ENCODE assay signal across 1 cellular context in the genomic region with DNA sequence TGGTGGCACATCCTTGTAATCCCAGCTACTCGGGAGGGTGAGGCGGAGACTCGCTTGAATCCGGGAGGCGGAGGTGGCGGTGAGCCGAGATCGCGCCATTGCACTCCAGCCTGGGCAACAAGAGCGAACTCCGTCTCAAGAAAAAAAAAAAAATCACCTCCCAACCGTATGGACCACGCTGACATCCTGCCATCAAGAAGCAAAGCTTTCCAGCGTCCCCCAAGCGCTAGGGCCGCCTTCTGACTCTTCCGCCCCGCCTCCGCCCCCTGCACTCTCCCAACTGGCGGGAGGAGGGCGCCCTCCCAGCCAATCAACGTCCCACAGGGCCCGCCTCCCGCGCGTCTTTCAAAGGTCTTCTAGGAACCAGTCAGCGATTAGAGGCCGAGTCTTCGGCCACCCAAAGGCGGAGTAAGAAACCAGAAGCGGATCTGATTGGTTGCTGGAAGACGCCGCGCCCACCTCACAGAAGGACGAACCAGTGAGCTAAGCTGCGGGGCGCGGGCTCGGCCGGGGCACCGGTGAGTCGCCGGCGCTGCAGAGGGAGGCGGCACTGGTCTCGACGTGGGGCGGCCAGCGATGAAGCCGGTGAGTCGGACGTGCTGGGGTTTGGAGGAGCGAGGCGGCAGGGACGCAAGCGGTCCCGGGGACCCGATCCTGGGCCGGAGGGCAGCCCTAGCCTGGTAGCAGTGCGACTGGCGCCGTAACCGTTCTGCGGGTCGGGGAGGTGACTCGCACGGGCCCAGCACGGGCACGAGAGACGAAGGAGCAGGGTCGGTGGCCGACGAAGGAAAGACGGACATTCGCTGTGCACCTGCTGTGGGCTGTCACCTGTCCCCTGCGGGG.
TF ChIP-seq lines count a peak whose summit lies in the region.

A gene with protein sequence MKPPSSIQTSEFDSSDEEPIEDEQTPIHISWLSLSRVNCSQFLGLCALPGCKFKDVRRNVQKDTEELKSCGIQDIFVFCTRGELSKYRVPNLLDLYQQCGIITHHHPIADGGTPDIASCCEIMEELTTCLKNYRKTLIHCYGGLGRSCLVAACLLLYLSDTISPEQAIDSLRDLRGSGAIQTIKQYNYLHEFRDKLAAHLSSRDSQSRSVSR (plus strand): TSS at position 515 of the 843 bp plus-strand sequence. CDS start 62 bp downstream, at position 577.

TF ChIP-seq in K562, 482 proteins besides CTCF, POLR2A, EP300 and RAD21 (continued from another document and continues in another):
- TF ChIP-seq, protein P1, sequence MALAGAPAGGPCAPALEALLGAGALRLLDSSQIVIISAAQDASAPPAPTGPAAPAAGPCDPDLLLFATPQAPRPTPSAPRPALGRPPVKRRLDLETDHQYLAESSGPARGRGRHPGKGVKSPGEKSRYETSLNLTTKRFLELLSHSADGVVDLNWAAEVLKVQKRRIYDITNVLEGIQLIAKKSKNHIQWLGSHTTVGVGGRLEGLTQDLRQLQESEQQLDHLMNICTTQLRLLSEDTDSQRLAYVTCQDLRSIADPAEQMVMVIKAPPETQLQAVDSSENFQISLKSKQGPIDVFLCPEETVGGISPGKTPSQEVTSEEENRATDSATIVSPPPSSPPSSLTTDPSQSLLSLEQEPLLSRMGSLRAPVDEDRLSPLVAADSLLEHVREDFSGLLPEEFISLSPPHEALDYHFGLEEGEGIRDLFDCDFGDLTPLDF (CRISPR knock-in tag; IDR thresholded peaks at IDR 0.05): peak; percentile 71; the same call in 1 of the 2 replicates
- no peak for TF ChIP-seq NFXL1 (CRISPR knock-in tag; IDR thresholded peaks at IDR 0.05)
- TF ChIP-seq TAF1 (IDR thresholded peaks at IDR 0.05; ENCODE audit: control insufficient read depth, extremely low read depth, insufficient read depth, low read length, severe bottlenecking): peak; percentile 65
- TF ChIP-seq RBM14 (IDR thresholded peaks at IDR 0.05; ENCODE audit: borderline replicate concordance, insufficient read depth, low read depth, low read length): no peak
- TF ChIP-seq, protein P2, sequence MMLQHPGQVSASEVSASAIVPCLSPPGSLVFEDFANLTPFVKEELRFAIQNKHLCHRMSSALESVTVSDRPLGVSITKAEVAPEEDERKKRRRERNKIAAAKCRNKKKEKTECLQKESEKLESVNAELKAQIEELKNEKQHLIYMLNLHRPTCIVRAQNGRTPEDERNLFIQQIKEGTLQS (IDR thresholded peaks at IDR 0.05): no peak
- TF ChIP-seq, protein P2 (CRISPR knock-in tag; conservative IDR thresholded peaks at IDR 0.05): no peak
- TF ChIP-seq ZNF830 (CRISPR knock-in tag; IDR thresholded peaks at IDR 0.05): no peak
- peak; percentile 47 for TF ChIP-seq FIP1L1 (IDR thresholded peaks at IDR 0.05; ENCODE audit: low read depth, low read length, poor library complexity, severe bottlenecking)
- 0 out of 4 replicates have a peak, but pooled peaks of 1 of the 2 experiments have one; percentile 55 for TF ChIP-seq TEAD1 (CRISPR knock-in tag; IDR thresholded peaks at IDR 0.05)
- TF ChIP-seq, protein P3, sequence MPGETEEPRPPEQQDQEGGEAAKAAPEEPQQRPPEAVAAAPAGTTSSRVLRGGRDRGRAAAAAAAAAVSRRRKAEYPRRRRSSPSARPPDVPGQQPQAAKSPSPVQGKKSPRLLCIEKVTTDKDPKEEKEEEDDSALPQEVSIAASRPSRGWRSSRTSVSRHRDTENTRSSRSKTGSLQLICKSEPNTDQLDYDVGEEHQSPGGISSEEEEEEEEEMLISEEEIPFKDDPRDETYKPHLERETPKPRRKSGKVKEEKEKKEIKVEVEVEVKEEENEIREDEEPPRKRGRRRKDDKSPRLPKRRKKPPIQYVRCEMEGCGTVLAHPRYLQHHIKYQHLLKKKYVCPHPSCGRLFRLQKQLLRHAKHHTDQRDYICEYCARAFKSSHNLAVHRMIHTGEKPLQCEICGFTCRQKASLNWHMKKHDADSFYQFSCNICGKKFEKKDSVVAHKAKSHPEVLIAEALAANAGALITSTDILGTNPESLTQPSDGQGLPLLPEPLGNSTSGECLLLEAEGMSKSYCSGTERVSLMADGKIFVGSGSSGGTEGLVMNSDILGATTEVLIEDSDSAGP (CRISPR knock-in tag; IDR thresholded peaks at IDR 0.05): no peak; the same call in 1 of the 2 replicates
- TF ChIP-seq, protein P4, sequence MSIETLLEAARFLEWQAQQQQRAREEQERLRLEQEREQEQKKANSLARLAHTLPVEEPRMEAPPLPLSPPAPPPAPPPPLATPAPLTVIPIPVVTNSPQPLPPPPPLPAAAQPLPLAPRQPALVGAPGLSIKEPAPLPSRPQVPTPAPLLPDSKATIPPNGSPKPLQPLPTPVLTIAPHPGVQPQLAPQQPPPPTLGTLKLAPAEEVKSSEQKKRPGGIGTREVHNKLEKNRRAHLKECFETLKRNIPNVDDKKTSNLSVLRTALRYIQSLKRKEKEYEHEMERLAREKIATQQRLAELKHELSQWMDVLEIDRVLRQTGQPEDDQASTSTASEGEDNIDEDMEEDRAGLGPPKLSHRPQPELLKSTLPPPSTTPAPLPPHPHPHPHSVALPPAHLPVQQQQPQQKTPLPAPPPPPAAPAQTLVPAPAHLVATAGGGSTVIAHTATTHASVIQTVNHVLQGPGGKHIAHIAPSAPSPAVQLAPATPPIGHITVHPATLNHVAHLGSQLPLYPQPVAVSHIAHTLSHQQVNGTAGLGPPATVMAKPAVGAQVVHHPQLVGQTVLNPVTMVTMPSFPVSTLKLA (conservative IDR thresholded peaks at IDR 0.05): peak; percentile 38 to 67
- TF ChIP-seq, protein P5, sequence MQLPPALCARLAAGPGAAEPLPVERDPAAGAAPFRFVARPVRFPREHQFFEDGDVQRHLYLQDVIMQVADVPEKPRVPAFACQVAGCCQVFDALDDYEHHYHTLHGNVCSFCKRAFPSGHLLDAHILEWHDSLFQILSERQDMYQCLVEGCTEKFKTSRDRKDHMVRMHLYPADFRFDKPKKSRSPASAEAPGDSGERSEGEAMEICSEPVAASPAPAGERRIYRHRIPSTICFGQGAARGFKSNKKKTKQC (CRISPR knock-in tag; IDR thresholded peaks at IDR 0.05): 0 out of 2 replicates have a peak, but pooled peaks have one; percentile 59
- TF ChIP-seq, protein P6, sequence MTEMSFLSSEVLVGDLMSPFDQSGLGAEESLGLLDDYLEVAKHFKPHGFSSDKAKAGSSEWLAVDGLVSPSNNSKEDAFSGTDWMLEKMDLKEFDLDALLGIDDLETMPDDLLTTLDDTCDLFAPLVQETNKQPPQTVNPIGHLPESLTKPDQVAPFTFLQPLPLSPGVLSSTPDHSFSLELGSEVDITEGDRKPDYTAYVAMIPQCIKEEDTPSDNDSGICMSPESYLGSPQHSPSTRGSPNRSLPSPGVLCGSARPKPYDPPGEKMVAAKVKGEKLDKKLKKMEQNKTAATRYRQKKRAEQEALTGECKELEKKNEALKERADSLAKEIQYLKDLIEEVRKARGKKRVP (CRISPR knock-in tag; IDR thresholded peaks at IDR 0.05): no peak
- TF ChIP-seq ZNF347 (CRISPR knock-in tag; IDR thresholded peaks at IDR 0.05; ENCODE audit: low read depth): no peak
- TF ChIP-seq CXXC5 (CRISPR knock-in tag; IDR thresholded peaks at IDR 0.05): peak; percentile 87
- no peak for TF ChIP-seq E2F3 (CRISPR knock-in tag; IDR thresholded peaks at IDR 0.05)
- no peak for TF ChIP-seq RBM39 (optimal IDR thresholded peaks at IDR 0.05; ENCODE audit: low read depth, low read length)
- peak; percentile 89 for TF ChIP-seq SUPT5H (IDR thresholded peaks at IDR 0.05)
- TF ChIP-seq, protein P7, sequence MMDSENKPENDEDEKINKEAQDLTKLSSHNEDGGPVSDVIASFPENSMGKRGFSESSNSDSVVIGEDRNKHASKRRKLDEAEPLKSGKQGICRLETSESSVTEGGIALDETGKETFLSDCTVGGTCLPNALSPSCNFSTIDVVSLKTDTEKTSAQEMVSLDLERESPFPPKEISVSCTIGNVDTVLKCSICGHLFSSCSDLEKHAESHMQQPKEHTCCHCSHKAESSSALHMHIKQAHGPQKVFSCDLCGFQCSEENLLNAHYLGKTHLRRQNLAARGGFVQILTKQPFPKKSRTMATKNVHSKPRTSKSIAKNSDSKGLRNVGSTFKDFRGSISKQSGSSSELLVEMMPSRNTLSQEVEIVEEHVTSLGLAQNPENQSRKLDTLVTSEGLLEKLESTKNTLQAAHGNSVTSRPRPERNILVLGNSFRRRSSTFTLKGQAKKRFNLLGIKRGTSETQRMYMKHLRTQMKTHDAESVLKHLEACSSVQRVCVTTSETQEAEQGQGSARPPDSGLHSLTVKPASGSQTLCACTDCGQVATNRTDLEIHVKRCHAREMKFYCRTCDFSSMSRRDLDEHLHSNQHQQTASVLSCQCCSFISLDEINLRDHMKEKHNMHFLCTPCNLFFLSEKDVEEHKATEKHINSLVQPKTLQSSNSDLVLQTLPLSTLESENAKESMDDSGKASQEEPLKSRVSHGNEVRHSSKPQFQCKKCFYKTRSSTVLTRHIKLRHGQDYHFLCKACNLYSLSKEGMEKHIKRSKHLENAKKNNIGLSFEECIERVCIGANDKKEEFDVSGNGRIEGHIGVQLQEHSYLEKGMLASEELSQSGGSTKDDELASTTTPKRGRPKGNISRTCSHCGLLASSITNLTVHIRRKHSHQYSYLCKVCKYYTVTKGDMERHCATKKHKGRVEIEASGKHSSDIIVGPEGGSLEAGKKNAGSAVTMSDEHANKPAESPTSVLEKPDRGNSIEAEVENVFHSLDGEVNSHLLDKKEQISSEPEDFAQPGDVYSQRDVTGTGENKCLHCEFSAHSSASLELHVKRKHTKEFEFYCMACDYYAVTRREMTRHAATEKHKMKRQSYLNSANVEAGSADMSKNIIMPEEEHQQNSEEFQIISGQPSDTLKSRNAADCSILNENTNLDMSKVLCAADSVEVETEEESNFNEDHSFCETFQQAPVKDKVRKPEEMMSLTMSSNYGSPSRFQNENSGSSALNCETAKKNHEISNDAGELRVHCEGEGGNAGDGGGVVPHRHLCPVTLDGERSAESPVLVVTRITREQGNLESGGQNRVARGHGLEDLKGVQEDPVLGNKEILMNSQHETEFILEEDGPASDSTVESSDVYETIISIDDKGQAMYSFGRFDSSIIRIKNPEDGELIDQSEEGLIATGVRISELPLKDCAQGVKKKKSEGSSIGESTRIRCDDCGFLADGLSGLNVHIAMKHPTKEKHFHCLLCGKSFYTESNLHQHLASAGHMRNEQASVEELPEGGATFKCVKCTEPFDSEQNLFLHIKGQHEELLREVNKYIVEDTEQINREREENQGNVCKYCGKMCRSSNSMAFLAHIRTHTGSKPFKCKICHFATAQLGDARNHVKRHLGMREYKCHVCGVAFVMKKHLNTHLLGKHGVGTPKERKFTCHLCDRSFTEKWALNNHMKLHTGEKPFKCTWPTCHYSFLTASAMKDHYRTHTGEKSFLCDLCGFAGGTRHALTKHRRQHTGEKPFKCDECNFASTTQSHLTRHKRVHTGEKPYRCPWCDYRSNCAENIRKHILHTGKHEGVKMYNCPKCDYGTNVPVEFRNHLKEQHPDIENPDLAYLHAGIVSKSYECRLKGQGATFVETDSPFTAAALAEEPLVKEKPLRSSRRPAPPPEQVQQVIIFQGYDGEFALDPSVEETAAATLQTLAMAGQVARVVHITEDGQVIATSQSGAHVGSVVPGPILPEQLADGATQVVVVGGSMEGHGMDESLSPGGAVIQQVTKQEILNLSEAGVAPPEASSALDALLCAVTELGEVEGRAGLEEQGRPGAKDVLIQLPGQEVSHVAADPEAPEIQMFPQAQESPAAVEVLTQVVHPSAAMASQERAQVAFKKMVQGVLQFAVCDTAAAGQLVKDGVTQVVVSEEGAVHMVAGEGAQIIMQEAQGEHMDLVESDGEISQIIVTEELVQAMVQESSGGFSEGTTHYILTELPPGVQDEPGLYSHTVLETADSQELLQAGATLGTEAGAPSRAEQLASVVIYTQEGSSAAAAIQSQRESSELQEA (IDR thresholded peaks at IDR 0.05; ENCODE audit: low read depth): no peak
- TF ChIP-seq KDM2B (CRISPR knock-in tag; IDR thresholded peaks at IDR 0.05): 0 out of 2 replicates have a peak, but pooled peaks have one; percentile 44
- TF ChIP-seq CBFA2T2 (conservative IDR thresholded peaks at IDR 0.05): no peak
- TF ChIP-seq ADNP (tag; IDR thresholded peaks at IDR 0.05): 0 out of 2 replicates have a peak, but pooled peaks have one; percentile 1
- TF ChIP-seq GATAD2B (IDR thresholded peaks at IDR 0.05; ENCODE audit: borderline replicate concordance): peak; percentile 57; the same call in 1 of the 2 replicates
- TF ChIP-seq, protein P8, sequence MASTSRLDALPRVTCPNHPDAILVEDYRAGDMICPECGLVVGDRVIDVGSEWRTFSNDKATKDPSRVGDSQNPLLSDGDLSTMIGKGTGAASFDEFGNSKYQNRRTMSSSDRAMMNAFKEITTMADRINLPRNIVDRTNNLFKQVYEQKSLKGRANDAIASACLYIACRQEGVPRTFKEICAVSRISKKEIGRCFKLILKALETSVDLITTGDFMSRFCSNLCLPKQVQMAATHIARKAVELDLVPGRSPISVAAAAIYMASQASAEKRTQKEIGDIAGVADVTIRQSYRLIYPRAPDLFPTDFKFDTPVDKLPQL (IDR thresholded peaks at IDR 0.05; ENCODE audit: extremely low read depth, insufficient read length): no peak
- peak; percentile 90 for TF ChIP-seq MBD2 (IDR thresholded peaks at IDR 0.05; ENCODE audit: borderline replicate concordance, low read depth)
- TF ChIP-seq, protein P9, sequence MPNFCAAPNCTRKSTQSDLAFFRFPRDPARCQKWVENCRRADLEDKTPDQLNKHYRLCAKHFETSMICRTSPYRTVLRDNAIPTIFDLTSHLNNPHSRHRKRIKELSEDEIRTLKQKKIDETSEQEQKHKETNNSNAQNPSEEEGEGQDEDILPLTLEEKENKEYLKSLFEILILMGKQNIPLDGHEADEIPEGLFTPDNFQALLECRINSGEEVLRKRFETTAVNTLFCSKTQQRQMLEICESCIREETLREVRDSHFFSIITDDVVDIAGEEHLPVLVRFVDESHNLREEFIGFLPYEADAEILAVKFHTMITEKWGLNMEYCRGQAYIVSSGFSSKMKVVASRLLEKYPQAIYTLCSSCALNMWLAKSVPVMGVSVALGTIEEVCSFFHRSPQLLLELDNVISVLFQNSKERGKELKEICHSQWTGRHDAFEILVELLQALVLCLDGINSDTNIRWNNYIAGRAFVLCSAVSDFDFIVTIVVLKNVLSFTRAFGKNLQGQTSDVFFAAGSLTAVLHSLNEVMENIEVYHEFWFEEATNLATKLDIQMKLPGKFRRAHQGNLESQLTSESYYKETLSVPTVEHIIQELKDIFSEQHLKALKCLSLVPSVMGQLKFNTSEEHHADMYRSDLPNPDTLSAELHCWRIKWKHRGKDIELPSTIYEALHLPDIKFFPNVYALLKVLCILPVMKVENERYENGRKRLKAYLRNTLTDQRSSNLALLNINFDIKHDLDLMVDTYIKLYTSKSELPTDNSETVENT (CRISPR knock-in tag; IDR thresholded peaks at IDR 0.05): peak; percentile 49; the same call in 1 of the 2 replicates
- TF ChIP-seq POLR2H (tag; IDR thresholded peaks at IDR 0.05; ENCODE audit: low read depth): peak; percentile 54; the same call in 1 of the 2 replicates
- no peak for TF ChIP-seq ZNF282 (CRISPR knock-in tag; IDR thresholded peaks at IDR 0.05)
- no peak for TF ChIP-seq PHB (CRISPR knock-in tag; IDR thresholded peaks at IDR 0.05)
- TF ChIP-seq TOE1 (IDR thresholded peaks at IDR 0.05; ENCODE audit: borderline replicate concordance): 0 out of 2 replicates have a peak, but pooled peaks have one; percentile 25
- no peak for TF ChIP-seq TOE1 (CRISPR knock-in tag; IDR thresholded peaks at IDR 0.05; ENCODE audit: borderline replicate concordance, low read depth)
- TF ChIP-seq SNRNP70 (optimal IDR thresholded peaks at IDR 0.05; ENCODE audit: low read depth, low read length): no peak
- TF ChIP-seq SP2 (IDR thresholded peaks at IDR 0.05; ENCODE audit: extremely low read depth, low read depth, low read length, poor library complexity, severe bottlenecking): peak; percentile 39
